Comparison of ENCODE assay signal across 17 cellular contexts in the genomic region with DNA sequence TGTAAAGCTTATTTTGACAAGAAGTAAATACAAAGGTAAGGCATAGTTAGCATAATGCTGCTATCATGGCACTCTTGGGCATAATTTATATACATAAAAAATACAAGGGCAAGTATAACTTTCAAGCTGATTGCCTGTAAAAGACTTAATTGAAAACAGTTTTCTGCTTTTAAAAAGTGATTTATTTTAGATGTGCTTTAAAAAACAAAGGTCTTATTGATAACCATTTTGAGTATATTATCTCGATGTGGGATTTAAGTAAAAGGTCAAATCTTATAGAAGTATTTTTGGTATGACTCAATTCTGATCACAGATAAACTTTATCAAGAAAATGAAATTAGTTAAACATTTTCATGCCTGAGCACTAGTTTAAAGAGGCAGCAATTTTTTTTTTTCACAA.
DNase-seq lines count a peak whose midpoint lies in the region; ATAC-seq, FAIRE-seq and TF ChIP-seq lines count a peak whose summit lies in the region.
"Had no signal": no experiment of that assay in that cellular context is flagged by ENCODE, and none has a peak within 500 bp of the region (broad histone marks: within the 10 kb centered on the region; RNA-seq: fewer than 3 reads in every experiment).

No MANE protein-coding gene starts in this region.

- ATAC-seq in activated CD4-positive, CD25-positive, alpha-beta regulatory T cell treated with anti-CD3 and anti-CD28 coated beads, Interleukin-2, amount 50 U/mL, for 24 hours = peak; percentile 27 to 35
- no peak for ATAC-seq in natural killer cell
- ATAC-seq: GM12878 had no signal

- H3K4me2 ChIP-seq in Loucy (ENCODE audit: low read depth, low read length, poor library complexity, severe bottlenecking) (peak overlapping the region; percentile 82), smooth muscle cell (no peak overlapping the region)

- H3K4me1 ChIP-seq in Loucy (ENCODE audit: insufficient read depth, low read length, poor library complexity, severe bottlenecking) = peaks cover 77% of the 10 kb centered on the region
- H3K4me1 ChIP-seq in smooth muscle cell (ENCODE audit: low read depth) = no peaks in the 10 kb centered on the region
- H3K4me1 ChIP-seq: BE2C had no signal

- no peak overlapping the region for H3K27ac ChIP-seq in smooth muscle cell (ENCODE audit: low read depth)
- H3K27ac ChIP-seq: C4-2B, GM23248 had no signal

- no peaks in the 10 kb centered on the region for H3K9me2 ChIP-seq in Loucy (replicated peaks; ENCODE audit: low read depth, low read length)

- H3K36me3 Mint-ChIP-seq in natural killer cell = no peaks in the 10 kb centered on the region
- H3K36me3 Mint-ChIP-seq: CD4-positive, alpha-beta memory T cell had no signal

- no peak overlapping the region for H3K27ac Mint-ChIP-seq in natural killer cell

- H3K27me3 Mint-ChIP-seq in natural killer cell (ENCODE audit: low read depth in 2 of 2) = peaks cover 17 to 32% of the 10 kb centered on the region in 2 donors

- no peak overlapping the region for H3K4me3 Mint-ChIP-seq in natural killer cell

- H3K9me3 Mint-ChIP-seq in natural killer cell = no peaks in the 10 kb centered on the region
- H3K9me3 Mint-ChIP-seq: CD4-positive, alpha-beta memory T cell had no signal

- 0 out of 2 replicates have a peak, but pooled peaks cover 2% of the 10 kb centered on the region for H3F3A ChIP-seq in Loucy (ENCODE audit: low read depth)
- H3F3A ChIP-seq in smooth muscle cell (ENCODE audit: low read depth) = no peaks in the 10 kb centered on the region

- no peak for DNase-seq in activated CD4-positive, CD25-positive, alpha-beta regulatory T cell treated with anti-CD3 and anti-CD28 coated beads, Interleukin-2, amount 50 U/mL, for 72 hours
- no peak for DNase-seq in natural killer cell
- DNase-seq in smooth muscle cell (lab: John Stamatoyannopoulos, UW; ENCODE audit: unreplicated experiment) = no peak
- no peak for DNase-seq in NCI-H510A treated with DMSO at 0.1 percent for 48 hours (lab: John Stamatoyannopoulos, UW)
- DNase-seq: ACHN; BE2C; Calu3; CD4-positive, alpha-beta memory T cell; DMS79 treated with DMSO at 0.1 percent for 48 hours; GF-D8; GM23248 had no signal

- H3K79me2 ChIP-seq in Loucy (ENCODE audit: insufficient read depth, low read length) (peaks cover 100% of the 10 kb centered on the region), smooth muscle cell (ENCODE audit: low read depth) (no peaks in the 10 kb centered on the region)

- TF ChIP-seq CTCF in Loucy (conservative IDR thresholded peaks at IDR 0.05; ENCODE audit: low read length) (no peak), natural killer cell (IDR thresholded peaks at IDR 0.05) (no peak), smooth muscle cell (IDR thresholded peaks at IDR 0.05; ENCODE audit: borderline replicate concordance, insufficient read depth, poor library complexity, severe bottlenecking) (no peak)

- H3K4me3 ChIP-seq in Loucy (ENCODE audit: low read length, poor library complexity, severe bottlenecking) = peak overlapping the region; percentile 94
- H3K4me3 ChIP-seq in smooth muscle cell = no peak overlapping the region
- H3K4me3 ChIP-seq: GM12878, GM23248, HAP-1 had no signal

- peaks cover 0 to 4% of the 10 kb centered on the region in 2 donors for H3K4me1 Mint-ChIP-seq in natural killer cell

- H3K36me3 ChIP-seq in Loucy (ENCODE audit: insufficient read depth, low read length) (no peaks in the 10 kb centered on the region), smooth muscle cell (ENCODE audit: low read depth) (no peaks in the 10 kb centered on the region)
- H3K36me3 ChIP-seq: BE2C, HAP-1 had no signal

- H3K9me3 ChIP-seq in Loucy (ENCODE audit: insufficient read depth, low read depth, low read length) = no peaks in the 10 kb centered on the region
- H3K9me3 ChIP-seq in smooth muscle cell (replicated peaks; ENCODE audit: low read depth) = no peaks in the 10 kb centered on the region
- H3K9me3 ChIP-seq: BE2C, HAP-1 had no signal

- FAIRE-seq in endometrium (lab: Jason Lieb, UNC) = peak; percentile 53
- FAIRE-seq: GM12878 had no signal

- intact Hi-C loops in natural killer cell (cut with micrococcal nuclease) = no loop called here

- H4K20me1 ChIP-seq in Loucy (ENCODE audit: insufficient read depth, low read length, poor library complexity, severe bottlenecking) (peaks cover 40% of the 10 kb centered on the region), smooth muscle cell (ENCODE audit: low read depth) (no peaks in the 10 kb centered on the region)

- 67% methylated on average over 1 of the region's 1 CpG for WGBS in smooth muscle cell (ENCODE audit: low lambda C conversion rate)

- H3K27me3 ChIP-seq in Loucy (ENCODE audit: insufficient read depth, low read length, poor library complexity, severe bottlenecking) (no peaks in the 10 kb centered on the region), smooth muscle cell (ENCODE audit: low read depth) (no peaks in the 10 kb centered on the region)
- H3K27me3 ChIP-seq: BE2C had no signal

- H2AFZ ChIP-seq in Loucy (ENCODE audit: low read length) (no peak overlapping the region), smooth muscle cell (ENCODE audit: low read depth) (no peak overlapping the region)
- H2AFZ ChIP-seq: GM23248 had no signal

- peak overlapping the region; percentile 55 for H3K9ac ChIP-seq in Loucy (ENCODE audit: low read depth, low read length, poor library complexity, severe bottlenecking)
- H3K9ac ChIP-seq in smooth muscle cell (ENCODE audit: low read depth) = no peak overlapping the region
- H3K9ac ChIP-seq: GM23248 had no signal

Comparison
In these comparisons a context has a peak if more than half of its experiments do, and no peak if none do; other contexts are left out.
1. ATAC-seq: peak in activated CD4-positive, CD25-positive, alpha-beta regulatory T cell treated with anti-CD3 and anti-CD28 coated beads, Interleukin-2, amount 50 U/mL, for 24 hours (2 of 2); none in natural killer cell (0 of 3).